In genomic region chr2:238024986-238025385, GRCh38 we compare ENCODE assay signal across 10 cellular contexts. TPM values are rescaled to one million over a fixed set of nuclear protein-coding genes. Genes with fewer than 3 reads are reported as not detected.
DNase-seq lines count a peak whose midpoint lies in the region; ATAC-seq lines count a peak whose summit lies in the region.
"Had no signal": no experiment of that assay in that cellular context is flagged by ENCODE, and none has a peak within 500 bp of the region (broad histone marks: within the 10 kb centered on the region; RNA-seq: fewer than 3 reads in every experiment).

No MANE protein-coding gene starts in this region.

- H3K9me3 Mint-ChIP-seq in central memory CD8-positive, alpha-beta T cell: no peaks in the 10 kb centered on the region
- H3K9me3 Mint-ChIP-seq: CD8-positive, alpha-beta memory T cell had no signal

- peaks cover 14% of the 10 kb centered on the region for H3K4me1 Mint-ChIP-seq in central memory CD8-positive, alpha-beta T cell

- H3K36me3 Mint-ChIP-seq in central memory CD8-positive, alpha-beta T cell (ENCODE audit: insufficient read depth): peaks cover 14% of the 10 kb centered on the region

- DNase-seq in EH (ENCODE audit: low read depth) (peak; percentile 64), RPMI7951 (ENCODE audit: low read depth) (peak; percentile 47), inferior parietal cortex (ENCODE audit: extremely low spot score) (no peak), occipital lobe (lab: John Stamatoyannopoulos, UW) (no peak), HT-29 (ENCODE audit: low spot score) (no peak)
- DNase-seq in central memory CD8-positive, alpha-beta T cell (ENCODE audit: low spot score in 2 of 2): no peak
- peak; percentile 11 to 56 (median 37) for DNase-seq in stimulated activated CD4-positive, alpha-beta T cell treated with anti-CD3 and anti-CD28 coated beads, Interleukin-12 subunit alpha, Interleukin-12 subunit beta, amount 100 ng/mL, for 48 hours (ENCODE audit: low read depth in 2 of 3, low spot score in 1 of 3)
- DNase-seq: CD8-positive, alpha-beta memory T cell; dorsolateral prefrontal cortex had no signal

- peak overlapping the region; percentile 12 for H3K27ac Mint-ChIP-seq in central memory CD8-positive, alpha-beta T cell (ENCODE audit: low read depth)

- H3K4me3 Mint-ChIP-seq in central memory CD8-positive, alpha-beta T cell: no peak overlapping the region
- H3K4me3 Mint-ChIP-seq: CD8-positive, alpha-beta memory T cell had no signal

- peak; percentile 43 for ATAC-seq in central memory CD8-positive, alpha-beta T cell (replicated peaks; ENCODE audit: extremely low read depth, poor library complexity, severe bottlenecking)
- ATAC-seq in GM21390 (IDR thresholded peaks at IDR 0.05; ENCODE audit: unreplicated experiment): no peak

- H3K27me3 Mint-ChIP-seq in central memory CD8-positive, alpha-beta T cell: no peaks in the 10 kb centered on the region
- H3K27me3 Mint-ChIP-seq: CD8-positive, alpha-beta memory T cell had no signal

RNA-seq across cellular contexts. Expression of gene SCLY, which starts 35.8 kb away (rescaled TPM):
- 13.3 and 21.5 TPM in 2 replicates for total RNA-seq in RPMI7951 (2014; rRNA removed; shearing (Covaris generic))
- 9.2 TPM for total RNA-seq in occipital lobe
- total RNA-seq in HT-29 (2014; rRNA removed; shearing (Covaris generic)): 41.6 and 45.6 TPM in 2 replicates

RNA-seq across cellular contexts. Expression of gene UBE2F, which starts 58.2 kb away (rescaled TPM):
- total RNA-seq in RPMI7951 (2014; rRNA removed; shearing (Covaris generic)): 106 and 109 TPM in 2 replicates
- total RNA-seq in occipital lobe: 30.9 TPM
- 35.7 and 40.1 TPM in 2 replicates for total RNA-seq in HT-29 (2014; rRNA removed; shearing (Covaris generic))

Comparison
In these comparisons a context has a peak if more than half of its experiments do, and no peak if none do; other contexts are left out.
1. DNase-seq: peak in EH (single experiment), RPMI7951 (single experiment) and stimulated activated CD4-positive, alpha-beta T cell treated with anti-CD3 and anti-CD28 coated beads, Interleukin-12 subunit alpha, Interleukin-12 subunit beta, amount 100 ng/mL, for 48 hours (3 of 3); none in central memory CD8-positive, alpha-beta T cell (0 of 2), inferior parietal cortex (single experiment), occipital lobe (single experiment) and HT-29 (single experiment).